ENCODE assay signal across 8 cellular contexts in genomic region chr15:33126559-33127290, GRCh38.
DNase-seq lines count a peak whose midpoint lies in the region; ATAC-seq and TF ChIP-seq lines count a peak whose summit lies in the region.

No MANE protein-coding gene starts in this region.

- H2AK9ac ChIP-seq in IMR-90 (replicated peaks; ENCODE audit: low read depth, low read length, poor library complexity) = peak overlapping the region; percentile 10

- ATAC-seq in IMR-90 (ENCODE audit: low read depth) (peak; percentile 86), HG02610 (IDR thresholded peaks at IDR 0.05; ENCODE audit: unreplicated experiment) (no peak), GM18867 (IDR thresholded peaks at IDR 0.05; ENCODE audit: unreplicated experiment) (no peak)

- intact Hi-C loops in IMR-90 (cut with micrococcal nuclease) = no loop called here

- WGBS in IMR-90 (ENCODE audit: extremely low coverage in 2 of 2, insufficient read length in 1 of 2), 2 experiments = 32% methylated on average over 4 of the region's 13 CpGs; no CpG with 5 or more reads in 1 of the 2 experiments
- WGBS in hepatocyte (ENCODE audit: low lambda C conversion rate, missing lambda C conversion rate) = 25% methylated on average over 13 of the region's 13 CpGs

- H3K9me3 ChIP-seq in BE2C (no peaks in the 10 kb centered on the region), IMR-90 (ENCODE audit: control insufficient read depth, insufficient read depth, low read length) (no peaks in the 10 kb centered on the region), Peyer's patch (no peaks in the 10 kb centered on the region), hepatocyte (ENCODE audit: low read depth) (no peaks in the 10 kb centered on the region)

- H3K4me1 Mint-ChIP-seq in activated naive CD4-positive, alpha-beta T cell treated with anti-CD3 and anti-CD28 coated beads, Interleukin-2, amount 50 U/mL, for 24 hours = peaks cover 41% of the 10 kb centered on the region

- peak overlapping the region; percentile 57 for H3K56ac ChIP-seq in IMR-90 (ENCODE audit: extremely low read depth, insufficient read depth, low read length)

- peak overlapping the region; percentile 79 to 92 for H4K8ac ChIP-seq in IMR-90 (ENCODE audit: low read depth in 2 of 2, low read length in 2 of 2)

- peak overlapping the region; percentile 51 for H3K27ac Mint-ChIP-seq in activated naive CD4-positive, alpha-beta T cell treated with anti-CD3 and anti-CD28 coated beads, Interleukin-2, amount 50 U/mL, for 24 hours

- H3K4me2 ChIP-seq in IMR-90 (ENCODE audit: low read depth, low read length) = peak overlapping the region; percentile 66
- H3K4me2 ChIP-seq in hepatocyte = peak overlapping the region; percentile 1

- no peaks in the 10 kb centered on the region for H3K36me3 ChIP-seq in BE2C
- no peaks in the 10 kb centered on the region for H3K36me3 ChIP-seq in IMR-90 (ENCODE audit: control insufficient read depth, insufficient read depth, low read length)
- no peaks in the 10 kb centered on the region for H3K36me3 ChIP-seq in Peyer's patch
- H3K36me3 ChIP-seq in hepatocyte (replicated peaks; ENCODE audit: insufficient read depth, low read depth) = no peaks in the 10 kb centered on the region

- H4K20me1 ChIP-seq in IMR-90 (ENCODE audit: insufficient read depth, low read length) (no peaks in the 10 kb centered on the region), hepatocyte (ENCODE audit: insufficient read depth, poor library complexity, severe bottlenecking) (no peaks in the 10 kb centered on the region)

- H3K9ac ChIP-seq in IMR-90 (ENCODE audit: low read depth, low read length) = peak overlapping the region; percentile 13; the same call in 1 of the 2 replicates

- peak overlapping the region; percentile 96 for H3K4ac ChIP-seq in IMR-90 (ENCODE audit: low read depth, low read length)

- in situ Hi-C loops in IMR-90 (cut with MboI; ENCODE audit: low sequenced_read_pairs) = loop anchor here (5.0 kb wide), 1 partner anchor 34 kb away; no protein-coding TSS in a partner anchor

- peak overlapping the region; percentile 93 for H2BK20ac ChIP-seq in IMR-90 (ENCODE audit: low read depth, low read length)

- peak overlapping the region; percentile 75 for H2AFZ ChIP-seq in IMR-90 (replicated peaks; ENCODE audit: low read length, poor library complexity)
- H2AFZ ChIP-seq in hepatocyte = no peak overlapping the region

- peak overlapping the region; percentile 81 for H2BK5ac ChIP-seq in IMR-90 (ENCODE audit: low read depth, low read length, poor library complexity, severe bottlenecking)

- H2AK5ac ChIP-seq in IMR-90 (ENCODE audit: low read depth, low read length) = peak overlapping the region; percentile 65

- dilution Hi-C loops in IMR-90 (cut with HindIII; ENCODE audit: low sequenced_read_pairs, unreplicated experiment) = no loop called here

- DNase-seq in BE2C (peak; percentile 73), IMR-90 (peak; percentile 98), Peyer's patch (peak in 2 of 3 donors; percentile 78 to 80), hepatocyte (ENCODE audit: low spot score) (peak; percentile 89)
- DNase-seq in stimulated activated CD4-positive, alpha-beta T cell treated with anti-CD3 and anti-CD28 coated beads, Interleukin-12 subunit alpha, Interleukin-12 subunit beta, amount 100 ng/mL, for 4 hours = peak; percentile 51

- H3K9me2 ChIP-seq in hepatocyte (replicated peaks; ENCODE audit: insufficient read depth) = no peaks in the 10 kb centered on the region

- TF ChIP-seq RAD21 in IMR-90 (IDR thresholded peaks at IDR 0.05; ENCODE audit: low read length) = 0 out of 2 replicates have a peak, but pooled peaks have one; percentile 2

- H3K4me3 Mint-ChIP-seq in activated naive CD4-positive, alpha-beta T cell treated with anti-CD3 and anti-CD28 coated beads, Interleukin-2, amount 50 U/mL, for 24 hours = peak overlapping the region; percentile 71

- peak overlapping the region; percentile 96 for H4K91ac ChIP-seq in IMR-90 (ENCODE audit: insufficient read depth, low read depth, low read length)

- H3K79me2 ChIP-seq in hepatocyte = no peaks in the 10 kb centered on the region

- H3K23ac ChIP-seq in IMR-90 (ENCODE audit: low read depth, low read length) = peak overlapping the region; percentile 9

- H3K27ac ChIP-seq in IMR-90 (ENCODE audit: insufficient read depth, low read length) (peak overlapping the region; percentile 35), Peyer's patch (peak overlapping the region in 2 of 4 donors; percentile 4 to 43), hepatocyte (peak overlapping the region; percentile 20)

- peak overlapping the region; percentile 49; the same call in 1 of the 2 replicates for H3K18ac ChIP-seq in IMR-90 (ENCODE audit: low read depth, low read length)

- H3K27me3 ChIP-seq in BE2C (no peaks in the 10 kb centered on the region), IMR-90 (ENCODE audit: control insufficient read depth, insufficient read depth, low read length) (no peaks in the 10 kb centered on the region), Peyer's patch (no peaks in the 10 kb centered on the region), hepatocyte (peaks cover 25% of the 10 kb centered on the region)

- H3K79me1 ChIP-seq in IMR-90 (ENCODE audit: low read depth in 1 of 2, low read length in 2 of 2) = peaks cover 11 to 42% of the 10 kb centered on the region in 2 experiments

- BruUV-seq in IMR-90 (replicated peaks; lab: Mats Ljungman, UMichigan) = no TSS peak

- H3K14ac ChIP-seq in IMR-90 (replicated peaks; ENCODE audit: low read depth, low read length) = peak overlapping the region; percentile 97

- peak overlapping the region; percentile 91; the same call in 2 of the 3 replicates for H2BK15ac ChIP-seq in IMR-90 (ENCODE audit: low read depth, low read length)

- TF ChIP-seq POLR2A in IMR-90 (IDR thresholded peaks at IDR 0.05; ENCODE audit: low read depth, low read length) (no peak), Peyer's patch (IDR thresholded peaks at IDR 0.05) (no peak)

- H3K9me3 Mint-ChIP-seq in activated naive CD4-positive, alpha-beta T cell treated with anti-CD3 and anti-CD28 coated beads, Interleukin-2, amount 50 U/mL, for 24 hours = no peaks in the 10 kb centered on the region

- H3K36me3 Mint-ChIP-seq in activated naive CD4-positive, alpha-beta T cell treated with anti-CD3 and anti-CD28 coated beads, Interleukin-2, amount 50 U/mL, for 24 hours = no peaks in the 10 kb centered on the region

- H4K5ac ChIP-seq in IMR-90 (ENCODE audit: low read depth, low read length) = peak overlapping the region; percentile 0; the same call in 1 of the 2 replicates

- POLR2A ChIA-PET in IMR-90 (lab: Charles Lee; ENCODE audit: unreplicated experiment) = interaction anchor here (0.6 kb wide), 1 partner anchor 127 kb away, joined by 7 read pairs; no protein-coding TSS in a partner anchor

- H3K27me3 Mint-ChIP-seq in activated naive CD4-positive, alpha-beta T cell treated with anti-CD3 and anti-CD28 coated beads, Interleukin-2, amount 50 U/mL, for 24 hours = no peaks in the 10 kb centered on the region

- H2BK120ac ChIP-seq in IMR-90 (ENCODE audit: low read depth, low read length) = peak overlapping the region; percentile 97

- CTCF ChIA-PET in IMR-90 (lab: Yijun Ruan, JAX) = interaction anchor here (1.1 kb wide), 2 partner anchors 11 to 41 kb away, joined by 3 read pairs; no protein-coding TSS in a partner anchor

- H3K9me1 ChIP-seq in IMR-90 (ENCODE audit: insufficient read depth, low read length) = peaks cover 13% of the 10 kb centered on the region

- H3K4me3 ChIP-seq in BE2C (ENCODE audit: low read depth, low read length) (peak overlapping the region; percentile 4; the same call in 1 of the 2 replicates), IMR-90 (ENCODE audit: insufficient read depth, low read depth, low read length) (peak overlapping the region; percentile 17; the same call in 1 of the 2 replicates), Peyer's patch (no peak overlapping the region), hepatocyte (no peak overlapping the region)

- H3K4me1 ChIP-seq in BE2C (peaks cover 8% of the 10 kb centered on the region), IMR-90 (ENCODE audit: control insufficient read depth, insufficient read depth, low read length) (peaks cover 6% of the 10 kb centered on the region), Peyer's patch (peaks cover 0 to 12% (median 0%) of the 10 kb centered on the region in 4 donors), hepatocyte (ENCODE audit: insufficient read depth) (no peaks in the 10 kb centered on the region)

- TF ChIP-seq CTCF in BE2C (IDR thresholded peaks at IDR 0.05; ENCODE audit: low read depth, low read length) (no peak), IMR-90 (conservative IDR thresholded peaks at IDR 0.05; ENCODE audit: low read depth, low read length) (no peak), Peyer's patch (IDR thresholded peaks at IDR 0.05) (no peak), hepatocyte (IDR thresholded peaks at IDR 0.05; ENCODE audit: poor library complexity) (no peak)

TF ChIP-seq in IMR-90, 13 proteins besides CTCF, POLR2A, EP300 and RAD21:
- TF ChIP-seq CHD1 (IDR thresholded peaks at IDR 0.05; ENCODE audit: low read depth, low read length) (no peak), SMC3 (IDR thresholded peaks at IDR 0.05; ENCODE audit: low read depth, low read length) (peak; percentile 18; the same call in 1 of the 2 replicates), MAFK (IDR thresholded peaks at IDR 0.05; ENCODE audit: low read depth, low read length) (0 out of 2 replicates have a peak, but pooled peaks have one; percentile 29), CEBPB (IDR thresholded peaks at IDR 0.05; ENCODE audit: low read depth, low read length) (peak; percentile 44; the same call in 1 of the 2 replicates)

Comparison
In these comparisons a context has a peak if more than half of its experiments do, and no peak if none do; other contexts are left out.
1. H3K4me3 ChIP-seq: peak in BE2C (single experiment) and IMR-90 (single experiment); none in Peyer's patch (0 of 4) and hepatocyte (single experiment).
2. Peak in every context shown above with its lines, with median percentiles within 50 percentile points of each other: DNase-seq.